Comparison of ENCODE assay signal across 8 cellular contexts in genomic region chr7:50450691-50451051, GRCh38. TPM values are rescaled to one million over a fixed set of nuclear protein-coding genes. Genes with fewer than 3 reads are reported as not detected.
DNase-seq lines count a peak whose midpoint lies in the region; ATAC-seq, FAIRE-seq and TF ChIP-seq lines count a peak whose summit lies in the region.

No MANE protein-coding gene starts in this region.

- DNase-seq in GM23338 (ENCODE audit: low spot score) (peak; percentile 56), Peyer's patch (peak in 2 of 3 donors; percentile 36 to 54), bronchial epithelial cell (ENCODE audit: low read depth) (no peak), memory B cell (ENCODE audit: low spot score in 2 of 2) (no peak), thoracic aorta (ENCODE audit: low spot score) (no peak), NCI-H2196 (lab: John Stamatoyannopoulos, UW; ENCODE audit: unreplicated experiment) (no peak), NCI-H187 treated with DMSO at 0.1 percent for 48 hours (lab: John Stamatoyannopoulos, UW) (no peak)

- peak overlapping the region; percentile 5 to 84 (median 74); a peak in 21 of 22 replicates for H3K27ac ChIP-seq in BLaER1 treated with 17β-estradiol and CSF1 and Interleukin-3, amounts not matched to agents 10 nM and 100 nM
- H3K27ac ChIP-seq in GM23338 (ENCODE audit: low read depth) (no peak overlapping the region), Peyer's patch (peak overlapping the region; percentile 71 to 77 (median 74)), thoracic aorta (no peak overlapping the region)

- H3K9me3 ChIP-seq in BLaER1 treated with 17β-estradiol and CSF1 and Interleukin-3, amounts not matched to agents 10 nM and 100 nM (replicated peaks in 1 of 11), result no peaks in the 10 kb centered on the region
- H3K9me3 ChIP-seq in Peyer's patch (no peaks in the 10 kb centered on the region), thoracic aorta (no peaks in the 10 kb centered on the region)

- H3K9me3 Mint-ChIP-seq in GM23338, result no peaks in the 10 kb centered on the region
- H3K9me3 Mint-ChIP-seq in memory B cell, result no peaks in the 10 kb centered on the region

- H3K9me2 ChIP-seq in GM23338 (ENCODE audit: insufficient read depth), result no peaks in the 10 kb centered on the region; the same call in 1 of the 2 replicates

- H3K36me3 ChIP-seq in BLaER1 treated with 17β-estradiol and CSF1 and Interleukin-3, amounts not matched to agents 10 nM and 100 nM, result peaks cover 15 to 25% (median 22%) of the 10 kb centered on the region in 11 experiments
- H3K36me3 ChIP-seq in GM23338 (ENCODE audit: insufficient read depth) (no peaks in the 10 kb centered on the region), Peyer's patch (peaks cover 0 to 9% (median 0%) of the 10 kb centered on the region in 3 donors), bronchial epithelial cell (ENCODE audit: control insufficient read depth, insufficient read depth, low read length) (no peaks in the 10 kb centered on the region), thoracic aorta (no peaks in the 10 kb centered on the region)

- peaks cover 12% of the 10 kb centered on the region for H3K36me3 Mint-ChIP-seq in GM23338 (ENCODE audit: low read depth)
- peaks cover 15% of the 10 kb centered on the region for H3K36me3 Mint-ChIP-seq in memory B cell

- no peaks in the 10 kb centered on the region for H3K27me3 ChIP-seq in BLaER1 treated with 17β-estradiol and CSF1 and Interleukin-3, amounts not matched to agents 10 nM and 100 nM
- peaks cover 19% of the 10 kb centered on the region for H3K27me3 ChIP-seq in GM23338 (ENCODE audit: insufficient read depth)
- no peaks in the 10 kb centered on the region for H3K27me3 ChIP-seq in Peyer's patch
- H3K27me3 ChIP-seq in bronchial epithelial cell (ENCODE audit: control insufficient read depth, insufficient read depth, low read length), result no peaks in the 10 kb centered on the region
- H3K27me3 ChIP-seq in thoracic aorta (replicated peaks; ENCODE audit: insufficient read depth), result no peaks in the 10 kb centered on the region

- H3K27me3 Mint-ChIP-seq in GM23338 (ENCODE audit: insufficient read depth, low read depth, poor library complexity) (peaks cover 8% of the 10 kb centered on the region), memory B cell (peaks cover 1% of the 10 kb centered on the region)

- TF ChIP-seq CTCF in GM23338 (conservative IDR thresholded peaks at IDR 0.05; ENCODE audit: low read depth in 2 of 2) (no peak), Peyer's patch (IDR thresholded peaks at IDR 0.05) (no peak), bronchial epithelial cell (IDR thresholded peaks at IDR 0.05; ENCODE audit: insufficient read depth, low read length, severe bottlenecking) (no peak), thoracic aorta (IDR thresholded peaks at IDR 0.05) (no peak)

- no peak overlapping the region for H3K27ac Mint-ChIP-seq in GM23338
- H3K27ac Mint-ChIP-seq in memory B cell, result peak overlapping the region; percentile 92

- no peak for FAIRE-seq in bronchial epithelial cell (lab: Jason Lieb, UNC)

- peaks cover 18 to 25% (median 22%) of the 10 kb centered on the region in 10 experiments for H3K4me1 ChIP-seq in BLaER1 treated with 17β-estradiol and CSF1 and Interleukin-3, amounts not matched to agents 10 nM and 100 nM
- H3K4me1 ChIP-seq in GM23338 (ENCODE audit: insufficient read depth), result peaks cover 9% of the 10 kb centered on the region
- H3K4me1 ChIP-seq in Peyer's patch, result peaks cover 0 to 10% (median 4%) of the 10 kb centered on the region in 4 donors
- peaks cover 4 to 12% of the 10 kb centered on the region in 2 donors for H3K4me1 ChIP-seq in thoracic aorta (ENCODE audit: control insufficient read depth in 1 of 2, low read depth in 2 of 2)

- 0 out of 22 replicates have a peak, but pooled peaks cover 0 to 3% (median 0%) of the 10 kb centered on the region in 11 experiments for H4K20me1 ChIP-seq in BLaER1 treated with 17β-estradiol and CSF1 and Interleukin-3, amounts not matched to agents 10 nM and 100 nM
- no peaks in the 10 kb centered on the region for H4K20me1 ChIP-seq in GM23338 (replicated peaks; ENCODE audit: insufficient read depth)

- H3K79me2 ChIP-seq in GM23338 (replicated peaks; ENCODE audit: insufficient read depth), result no peaks in the 10 kb centered on the region

- H3F3A ChIP-seq in GM23338 (replicated peaks; ENCODE audit: low read depth), result peaks cover 5% of the 10 kb centered on the region; the same call in 1 of the 2 replicates

- H3K4me1 Mint-ChIP-seq in GM23338, result peaks cover 10% of the 10 kb centered on the region; the same call in 2 of the 3 replicates
- peaks cover 6% of the 10 kb centered on the region for H3K4me1 Mint-ChIP-seq in memory B cell

- no peak for TF ChIP-seq POLR2A in Peyer's patch (IDR thresholded peaks at IDR 0.05)

- peak overlapping the region; percentile 83 to 99 (median 95) for H3K4me2 ChIP-seq in BLaER1 treated with 17β-estradiol and CSF1 and Interleukin-3, amounts not matched to agents 10 nM and 100 nM
- H3K4me2 ChIP-seq in GM23338, result peak overlapping the region; percentile 94

- ATAC-seq in GM23338 (peak; percentile 61), memory B cell (ENCODE audit: low read depth) (peak; percentile 12), thoracic aorta (ENCODE audit: insufficient number of reproducible peaks, low FRiP score, low read depth) (no peak)

- peak overlapping the region; percentile 100 for H2AFZ ChIP-seq in GM23338

- peak overlapping the region; percentile 69 to 91 (median 84) for H3K4me3 ChIP-seq in BLaER1 treated with 17β-estradiol and CSF1 and Interleukin-3, amounts not matched to agents 10 nM and 100 nM
- H3K4me3 ChIP-seq in GM23338 (peak overlapping the region; percentile 66), Peyer's patch (peak overlapping the region; percentile 65 to 85 (median 73)), bronchial epithelial cell (ENCODE audit: low read depth, low read length) (peak overlapping the region; percentile 61), thoracic aorta (peak overlapping the region; percentile 78)

- H3K9ac ChIP-seq in BLaER1 treated with 17β-estradiol and CSF1 and Interleukin-3, amounts not matched to agents 10 nM and 100 nM, result peak overlapping the region; percentile 73 to 89 (median 82)

- H3K4me3 Mint-ChIP-seq in GM23338, result peak overlapping the region; percentile 80
- peak overlapping the region; percentile 90 for H3K4me3 Mint-ChIP-seq in memory B cell

TF ChIP-seq in GM23338, 12 proteins besides CTCF, POLR2A, EP300 and RAD21 (continues in another document):
- no peak for TF ChIP-seq ZNF462 (CRISPR knock-in tag; IDR thresholded peaks at IDR 0.05)

RNA-seq across cellular contexts. Expression of gene FIGNL1, which starts 0.5 kb away (rescaled TPM):
- 15.8 and 24.9 TPM in 2 replicates for total RNA-seq in GM23338 (2014; rRNA removed; shearing (Covaris generic))
- 5.5 and 6.6 TPM in 2 replicates for polyA plus RNA-seq in GM23338 (2016; fragmentation: Nextera tagmentation; extraction: Ambion mirVana)
- total RNA-seq in Peyer's patch (10 to 100 TPM in 1 of 4 donors, 1 to 10 TPM in 3; 5.5 to 12.4 (median 5.9) TPM), bronchial epithelial cell (12.4 and 18.1 TPM in 2 replicates), thoracic aorta (1 to 10 TPM; 2.7 to 4.7 TPM)

Comparison
In these comparisons a context has a peak if more than half of its experiments do, and no peak if none do; other contexts are left out.
1. H3K27ac ChIP-seq: peak in BLaER1 treated with 17β-estradiol and CSF1 and Interleukin-3, amounts not matched to agents 10 nM and 100 nM (11 of 11) and Peyer's patch (4 of 4); none in GM23338 (single experiment) and thoracic aorta (0 of 2).
2. DNase-seq: peak in GM23338 (single experiment) and Peyer's patch (2 of 3); none in bronchial epithelial cell (single experiment), memory B cell (0 of 2), thoracic aorta (single experiment), NCI-H2196 (single experiment) and NCI-H187 treated with DMSO at 0.1 percent for 48 hours (single experiment).
3. Peak in every context shown above with its lines, with median percentiles within 50 percentile points of each other: H3K4me3 ChIP-seq.